In the genomic region with DNA sequence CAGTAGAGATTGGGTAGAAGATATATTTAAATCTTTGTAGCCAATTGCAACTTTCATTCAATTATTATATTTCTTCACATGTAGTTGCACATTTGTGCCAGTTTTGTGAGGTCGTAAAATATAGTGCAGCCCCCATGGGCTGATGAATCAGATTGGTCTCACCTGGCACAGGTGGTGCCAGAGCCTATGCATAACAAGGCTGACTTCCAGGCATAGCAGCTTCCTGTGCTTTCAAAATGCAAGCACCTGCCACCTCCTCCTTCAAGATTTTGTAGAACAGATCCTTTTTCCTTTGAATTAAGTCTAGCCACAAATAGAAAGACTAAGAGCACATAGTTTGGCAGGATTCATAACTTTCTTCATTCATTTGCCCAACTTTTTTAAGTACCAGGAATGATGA, we compare ENCODE assay signal across 1 cellular context.
TF ChIP-seq lines count a peak whose summit lies in the region.

No MANE protein-coding gene starts in this region.

TF ChIP-seq in WTC11, 78 proteins besides CTCF, POLR2A, EP300 and RAD21 (continued from another document):
- no peak for TF ChIP-seq CDX4 (CRISPR knock-in tag; IDR thresholded peaks at IDR 0.05; ENCODE audit: borderline replicate concordance)
- TF ChIP-seq, protein P1, sequence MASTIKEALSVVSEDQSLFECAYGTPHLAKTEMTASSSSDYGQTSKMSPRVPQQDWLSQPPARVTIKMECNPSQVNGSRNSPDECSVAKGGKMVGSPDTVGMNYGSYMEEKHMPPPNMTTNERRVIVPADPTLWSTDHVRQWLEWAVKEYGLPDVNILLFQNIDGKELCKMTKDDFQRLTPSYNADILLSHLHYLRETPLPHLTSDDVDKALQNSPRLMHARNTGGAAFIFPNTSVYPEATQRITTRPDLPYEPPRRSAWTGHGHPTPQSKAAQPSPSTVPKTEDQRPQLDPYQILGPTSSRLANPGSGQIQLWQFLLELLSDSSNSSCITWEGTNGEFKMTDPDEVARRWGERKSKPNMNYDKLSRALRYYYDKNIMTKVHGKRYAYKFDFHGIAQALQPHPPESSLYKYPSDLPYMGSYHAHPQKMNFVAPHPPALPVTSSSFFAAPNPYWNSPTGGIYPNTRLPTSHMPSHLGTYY (CRISPR knock-in tag; IDR thresholded peaks at IDR 0.05): no peak
- no peak for TF ChIP-seq NR3C1 (CRISPR knock-in tag; conservative IDR thresholded peaks at IDR 0.05; ENCODE audit: low read depth)
- TF ChIP-seq HMGA2 (CRISPR knock-in tag; IDR thresholded peaks at IDR 0.05): no peak
- TF ChIP-seq, protein P2, sequence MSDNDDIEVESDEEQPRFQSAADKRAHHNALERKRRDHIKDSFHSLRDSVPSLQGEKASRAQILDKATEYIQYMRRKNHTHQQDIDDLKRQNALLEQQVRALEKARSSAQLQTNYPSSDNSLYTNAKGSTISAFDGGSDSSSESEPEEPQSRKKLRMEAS (CRISPR knock-in tag; IDR thresholded peaks at IDR 0.05): no peak
